In the genomic region with DNA sequence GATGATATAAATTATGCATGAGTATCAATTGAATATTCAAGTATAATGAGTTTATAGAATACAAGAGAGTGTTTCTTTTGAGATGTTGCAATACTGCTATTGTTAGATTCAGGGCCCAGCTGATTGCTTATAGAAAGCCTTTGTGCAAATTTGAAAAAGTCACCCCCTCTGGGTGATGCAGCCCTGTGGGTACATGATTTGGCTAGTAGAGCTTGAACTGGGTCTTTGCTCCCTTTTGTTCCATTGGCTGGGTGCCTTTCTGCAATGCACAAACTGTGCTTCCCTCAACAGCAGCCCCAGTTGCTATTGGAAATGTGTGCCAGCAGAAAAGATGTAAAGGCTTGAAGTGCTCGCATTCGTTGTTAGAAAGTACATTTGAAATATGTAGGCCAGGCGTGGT, we compare ENCODE assay signal across 15 cellular contexts.
"Had no signal": no experiment of that assay in that cellular context is flagged by ENCODE, and none has a peak within 500 bp of the region (broad histone marks: within the 10 kb centered on the region; RNA-seq: fewer than 3 reads in every experiment).

No MANE protein-coding gene starts in this region.

- DNase-seq: activated B cell treated with CpG ODN at 0.5 μM for 24 hours; activated CD4-positive, alpha-beta T cell treated with anti-CD3 and anti-CD28 coated beads for 48 hours; activated CD8-positive, alpha-beta memory T cell treated with anti-CD3 and anti-CD28 coated beads, Interleukin-2, amount 50 U/mL, for 4 hours; activated CD8-positive, alpha-beta T cell treated with anti-CD3 and anti-CD28 coated beads, Interleukin-2, amount 10 ng/mL, durations not matched to agents 7 days and 5 days; activated gamma-delta T cell; activated T-cell treated with anti-CD3 and anti-CD28 coated beads, Interleukin-2, amount 50 U/mL, for 72 hours; aorta; cerebellar nuclear complex; dermis blood vessel endothelial cell; endodermal cell; ovary; retina; stimulated activated CD4-positive, alpha-beta T cell treated with anti-CD3 and anti-CD28 coated beads, Interleukin-4, amount 100 ng/mL, for 4 hours had no signal

- H3K4me3 ChIP-seq: hepatocyte, ovary, thoracic aorta had no signal

- H3K36me3 ChIP-seq: ovary, thoracic aorta had no signal

- H3K27me3 ChIP-seq: hepatocyte, ovary had no signal

- H3K9me3 ChIP-seq: ovary had no signal

- H3K27ac ChIP-seq: hepatocyte, ovary, thoracic aorta had no signal
